Comparison of ENCODE assay signal across 1 cellular context in genomic region chr2:231685349-231686191, GRCh38.
TF ChIP-seq lines count a peak whose summit lies in the region.

No MANE protein-coding gene starts in this region.

TF ChIP-seq in HepG2, 621 proteins besides CTCF, POLR2A, EP300 and RAD21 (continued from another document and continues in another):
- no peak for TF ChIP-seq USF2 (IDR thresholded peaks at IDR 0.05; ENCODE audit: low read depth, low read length)
- TF ChIP-seq USF2 (CRISPR knock-in tag; IDR thresholded peaks at IDR 0.05; ENCODE audit: borderline replicate concordance), result peak; percentile 42; the same call in 1 of the 2 replicates
- no peak for TF ChIP-seq ZNF775 (CRISPR knock-in tag; IDR thresholded peaks at IDR 0.05; ENCODE audit: borderline replicate concordance)
- no peak for TF ChIP-seq ZNF333 (CRISPR knock-in tag; IDR thresholded peaks at IDR 0.05; ENCODE audit: borderline replicate concordance)
- 0 out of 2 replicates have a peak, but pooled peaks have one; percentile 26 for TF ChIP-seq SOX5 (CRISPR knock-in tag; IDR thresholded peaks at IDR 0.05; ENCODE audit: borderline replicate concordance)
- 0 out of 2 replicates have a peak, but pooled peaks have one; percentile 49 for TF ChIP-seq ZNF451 (CRISPR knock-in tag; IDR thresholded peaks at IDR 0.05)
- peak; percentile 23; the same call in 1 of the 2 replicates for TF ChIP-seq PAXIP1 (CRISPR knock-in tag; conservative IDR thresholded peaks at IDR 0.05)
- TF ChIP-seq ETV5 (CRISPR knock-in tag; IDR thresholded peaks at IDR 0.05; ENCODE audit: borderline replicate concordance), result 0 out of 2 replicates have a peak, but pooled peaks have one; percentile 36
- TF ChIP-seq AKNA (CRISPR knock-in tag; IDR thresholded peaks at IDR 0.05; ENCODE audit: borderline replicate concordance), result no peak
- TF ChIP-seq DR1 (CRISPR knock-in tag; IDR thresholded peaks at IDR 0.05), result no peak
- peak; percentile 46; the same call in 1 of the 2 replicates for TF ChIP-seq MAZ (IDR thresholded peaks at IDR 0.05; ENCODE audit: borderline replicate concordance, low read depth, low read length)
- no peak for TF ChIP-seq MAZ (CRISPR knock-in tag; IDR thresholded peaks at IDR 0.05; ENCODE audit: low read depth)
- no peak for TF ChIP-seq MATR3 (CRISPR knock-in tag; IDR thresholded peaks at IDR 0.05)
- no peak for TF ChIP-seq REPIN1 (CRISPR knock-in tag; IDR thresholded peaks at IDR 0.05; ENCODE audit: borderline replicate concordance, low read depth)
- no peak for TF ChIP-seq SNAPC2 (CRISPR knock-in tag; IDR thresholded peaks at IDR 0.05)
- no peak for TF ChIP-seq ZNF543 (CRISPR knock-in tag; IDR thresholded peaks at IDR 0.05)
- no peak for TF ChIP-seq ZNF7 (CRISPR knock-in tag; IDR thresholded peaks at IDR 0.05)
- TF ChIP-seq EED (CRISPR knock-in tag; IDR thresholded peaks at IDR 0.05), result peak; percentile 73; the same call in 1 of the 2 replicates
- no peak for TF ChIP-seq MTA3 (CRISPR knock-in tag; IDR thresholded peaks at IDR 0.05)
- TF ChIP-seq ZKSCAN8 (CRISPR knock-in tag; IDR thresholded peaks at IDR 0.05; ENCODE audit: borderline replicate concordance), result no peak
- no peak for TF ChIP-seq ZNF382 (CRISPR knock-in tag; IDR thresholded peaks at IDR 0.05; ENCODE audit: borderline replicate concordance)
- no peak for TF ChIP-seq CSRNP1 (CRISPR knock-in tag; IDR thresholded peaks at IDR 0.05)
- 0 out of 2 replicates have a peak, but pooled peaks have one; percentile 22 for TF ChIP-seq AHR (CRISPR knock-in tag; IDR thresholded peaks at IDR 0.05)
- TF ChIP-seq ARNT2 (CRISPR knock-in tag; IDR thresholded peaks at IDR 0.05; ENCODE audit: low read depth), result 0 out of 2 replicates have a peak, but pooled peaks have one; percentile 28
- TF ChIP-seq FOXJ3 (CRISPR knock-in tag; IDR thresholded peaks at IDR 0.05; ENCODE audit: borderline replicate concordance), result no peak
- TF ChIP-seq POGK (CRISPR knock-in tag; conservative IDR thresholded peaks at IDR 0.05), result 0 out of 2 replicates have a peak, but pooled peaks have one; percentile 34
- 0 out of 2 replicates have a peak, but pooled peaks have one; percentile 34 for TF ChIP-seq ZNF580 (CRISPR knock-in tag; IDR thresholded peaks at IDR 0.05; ENCODE audit: borderline replicate concordance, low read depth)
- TF ChIP-seq SNAPC4 (CRISPR knock-in tag; IDR thresholded peaks at IDR 0.05), result no peak
- no peak for TF ChIP-seq ZBTB1 (CRISPR knock-in tag; IDR thresholded peaks at IDR 0.05; ENCODE audit: borderline replicate concordance)
- no peak for TF ChIP-seq SP4 (CRISPR knock-in tag; IDR thresholded peaks at IDR 0.05)
- TF ChIP-seq TFAP4 (IDR thresholded peaks at IDR 0.05; ENCODE audit: borderline replicate concordance, low read depth), result peak; percentile 49; the same call in 1 of the 2 replicates
- TF ChIP-seq PATZ1 (CRISPR knock-in tag; IDR thresholded peaks at IDR 0.05), result peak; percentile 68
- no peak for TF ChIP-seq SOX13 (IDR thresholded peaks at IDR 0.05)
- TF ChIP-seq SOX13 (CRISPR knock-in tag; conservative IDR thresholded peaks at IDR 0.05 in 1 of 2, IDR thresholded peaks at IDR 0.05 in 1 of 2), result no peak
